Comparison of ENCODE assay signal across 19 cellular contexts in the genomic region with DNA sequence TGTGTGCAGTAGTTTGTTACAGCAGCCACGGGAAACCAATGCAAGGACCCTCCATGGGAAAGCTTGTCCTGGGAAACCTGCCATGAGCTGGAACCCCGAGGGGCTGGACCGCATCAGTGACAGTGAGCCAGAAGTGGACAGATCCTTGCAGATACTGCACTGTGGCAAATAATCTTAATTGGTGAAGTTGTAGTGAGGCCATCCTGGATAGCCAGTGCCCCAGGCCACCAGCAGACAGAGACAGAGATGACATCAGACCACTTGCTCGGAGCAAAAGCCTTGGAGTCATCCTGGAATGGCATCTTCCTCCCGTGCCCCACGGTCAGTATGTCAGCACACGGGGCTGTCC. TPM values are rescaled to one million over a fixed set of nuclear protein-coding genes. Genes with fewer than 3 reads are reported as not detected.
"Had no signal": no experiment of that assay in that cellular context is flagged by ENCODE, and none has a peak within 500 bp of the region (broad histone marks: within the 10 kb centered on the region; RNA-seq: fewer than 3 reads in every experiment).

No MANE protein-coding gene starts in this region.

- H3K36me3 ChIP-seq: right lobe of liver, tibial nerve had no signal

- H3K4me3 ChIP-seq: lung, right lobe of liver, skin epidermis, tibial nerve had no signal

- H3K27me3 ChIP-seq: right lobe of liver, tibial nerve had no signal

- H3K27ac ChIP-seq: foreskin keratinocyte, right lobe of liver, skin epidermis, VCaP had no signal

- ATAC-seq: activated CD4-positive, CD25-positive, alpha-beta regulatory T cell treated with anti-CD3 and anti-CD28 coated beads, Interleukin-2, amount 50 U/mL, for 24 hours; naive thymus-derived CD8-positive, alpha-beta T cell; stimulated activated effector memory CD8-positive, alpha-beta T cell treated with anti-CD3 and anti-CD28 coated beads, Interleukin-12 subunit alpha, Interleukin-12 subunit beta, amount 100 ng/mL, for 72 hours; stimulated activated naive CD8-positive, alpha-beta T cell treated with anti-CD3 and anti-CD28 coated beads, Interleukin-15, amount 100 ng/mL, for 72 hours had no signal

- DNase-seq: activated CD4-positive, alpha-beta memory T cell treated with anti-CD3 and anti-CD28 coated beads, Interleukin-2, amount 10 ng/mL, durations not matched to agents 7 days and 5 days; activated CD4-positive, alpha-beta T cell treated with anti-CD3 and anti-CD28 coated beads, Interleukin-2, amount 10 ng/mL, durations not matched to agents 24 days and 14 days; activated gamma-delta T cell treated with Interleukin-2 at 50 U/mL for 16 hours; amniotic stem cell; effector memory CD4-positive, alpha-beta T cell; foreskin keratinocyte; kidney; naive thymus-derived CD8-positive, alpha-beta T cell; nucleus accumbens; stimulated activated CD4-positive, alpha-beta T cell treated with anti-CD3 and anti-CD28 coated beads, Interleukin-2, amount 100 ng/mL, for 24 hours; stimulated activated naive CD8-positive, alpha-beta T cell treated with anti-CD3 and anti-CD28 coated beads, Interleukin-15, amount 100 ng/mL, for 72 hours had no signal

- H3K9me3 ChIP-seq: right lobe of liver, tibial nerve had no signal

RNA-seq across cellular contexts. Expression of gene SORCS2, which starts 35.2 kb away (rescaled TPM):
- total RNA-seq: activated CD4-positive, alpha-beta T cell treated with anti-CD3 and anti-CD28 coated beads, Interleukin-2, amount 10 ng/mL, durations not matched to agents 24 days and 14 days; activated T-helper 1 cell treated with anti-CD3 and anti-CD28 coated beads, Interleukin-12 subunit alpha, Interleukin-12 subunit beta, Interleukin-2, Interleukin-4 antibody, amounts not matched to agents 30 ng/mL and 10 ng/mL and 1 ng/mL, durations not matched to agents 14 hours and 24 hours and 36 hours; naive thymus-derived CD8-positive, alpha-beta T cell had no signal
- polyA plus RNA-seq: naive thymus-derived CD8-positive, alpha-beta T cell had no signal
